ENCODE assay signal across 1 cellular context in the genomic region with DNA sequence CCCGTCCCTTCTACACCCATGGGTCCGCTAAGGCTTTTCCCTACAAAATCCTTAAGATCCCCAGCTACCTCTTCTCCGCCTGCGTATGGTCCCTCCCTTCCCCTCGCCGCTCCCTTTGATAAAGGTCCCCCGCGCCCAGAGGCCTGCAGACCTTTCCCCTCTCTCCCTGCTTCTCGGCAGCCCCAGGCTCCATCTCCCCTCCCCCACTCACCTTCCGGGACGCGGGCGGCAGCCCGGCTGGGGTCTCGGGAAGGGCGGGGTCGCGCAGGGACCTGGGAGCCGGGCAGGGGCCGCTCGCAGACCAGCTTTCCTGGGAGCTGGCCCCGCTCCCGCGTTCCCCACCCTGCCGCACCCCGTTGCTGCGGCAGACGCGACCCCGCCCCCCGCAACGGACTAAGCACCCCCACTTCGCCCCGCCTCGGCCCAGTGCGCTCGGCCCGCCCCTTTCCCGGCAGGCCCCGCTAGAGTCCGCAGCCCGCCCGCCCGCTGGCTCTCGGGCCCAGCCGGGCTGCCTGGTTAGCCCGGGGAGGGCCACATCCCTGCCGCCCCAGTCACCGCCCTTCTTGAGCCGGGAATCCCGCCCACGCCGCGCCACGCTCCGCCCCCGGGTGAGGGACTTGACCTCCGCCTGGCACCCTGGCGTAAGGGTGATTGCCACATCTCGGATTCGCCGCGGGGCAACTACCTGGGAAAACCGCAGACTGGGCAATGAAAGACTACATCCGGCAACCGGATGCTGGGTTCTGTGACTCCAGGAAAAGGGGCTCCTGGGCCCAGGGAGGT.
TF ChIP-seq lines count a peak whose summit lies in the region.

A gene with protein sequence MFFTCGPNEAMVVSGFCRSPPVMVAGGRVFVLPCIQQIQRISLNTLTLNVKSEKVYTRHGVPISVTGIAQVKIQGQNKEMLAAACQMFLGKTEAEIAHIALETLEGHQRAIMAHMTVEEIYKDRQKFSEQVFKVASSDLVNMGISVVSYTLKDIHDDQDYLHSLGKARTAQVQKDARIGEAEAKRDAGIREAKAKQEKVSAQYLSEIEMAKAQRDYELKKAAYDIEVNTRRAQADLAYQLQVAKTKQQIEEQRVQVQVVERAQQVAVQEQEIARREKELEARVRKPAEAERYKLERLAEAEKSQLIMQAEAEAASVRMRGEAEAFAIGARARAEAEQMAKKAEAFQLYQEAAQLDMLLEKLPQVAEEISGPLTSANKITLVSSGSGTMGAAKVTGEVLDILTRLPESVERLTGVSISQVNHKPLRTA (minus strand): TSS at position 372 of the 783 bp plus-strand sequence. CDS start 498 bp downstream, outside the sequence.

TF ChIP-seq in HepG2, 621 proteins besides CTCF, POLR2A, EP300 and RAD21 (continued from another document and continues in another):
- peak; percentile 29 for TF ChIP-seq THRA (CRISPR knock-in tag; IDR thresholded peaks at IDR 0.05; ENCODE audit: borderline replicate concordance)
- TF ChIP-seq PPARG (CRISPR knock-in tag; conservative IDR thresholded peaks at IDR 0.05) = no peak
- peak; percentile 99 for TF ChIP-seq CBFB (CRISPR knock-in tag; IDR thresholded peaks at IDR 0.05)
- peak; percentile 81; the same call in 1 of the 2 replicates for TF ChIP-seq LRRFIP1 (CRISPR knock-in tag; conservative IDR thresholded peaks at IDR 0.05)
- TF ChIP-seq PTBP1 (IDR thresholded peaks at IDR 0.05; ENCODE audit: low read depth, low read length, poor library complexity, severe bottlenecking) = peak; percentile 99
- TF ChIP-seq NRL (CRISPR knock-in tag; IDR thresholded peaks at IDR 0.05; ENCODE audit: borderline replicate concordance) = no peak; the same call in none of the 2 replicates
- TF ChIP-seq MEF2D (CRISPR knock-in tag; IDR thresholded peaks at IDR 0.05) = peak; percentile 75
- TF ChIP-seq SIN3A (IDR thresholded peaks at IDR 0.05; ENCODE audit: borderline replicate concordance, low read depth, low read length) = no peak; the same call in 1 of the 2 replicates
- TF ChIP-seq ZNF430 (CRISPR knock-in tag; IDR thresholded peaks at IDR 0.05) = peak; percentile 85
- TF ChIP-seq ZNF225 (CRISPR knock-in tag; IDR thresholded peaks at IDR 0.05) = peak; percentile 49; the same call in 1 of the 2 replicates
- TF ChIP-seq ELF1 (CRISPR knock-in tag; IDR thresholded peaks at IDR 0.05) = peak; percentile 62
- TF ChIP-seq ZNF138 (CRISPR knock-in tag; IDR thresholded peaks at IDR 0.05; ENCODE audit: low read depth) = no peak
- TF ChIP-seq MEIS1 (CRISPR knock-in tag; IDR thresholded peaks at IDR 0.05; ENCODE audit: borderline replicate concordance) = peak; percentile 33; the same call in 1 of the 2 replicates
- peak; percentile 60 for TF ChIP-seq NFKB2 (CRISPR knock-in tag; IDR thresholded peaks at IDR 0.05; ENCODE audit: borderline replicate concordance)
- TF ChIP-seq TBL1XR1 (IDR thresholded peaks at IDR 0.05; ENCODE audit: borderline replicate concordance, low read length, partially characterized antibody) = peak; percentile 90
- peak; percentile 96 for TF ChIP-seq ZBTB38 (CRISPR knock-in tag; IDR thresholded peaks at IDR 0.05)
- peak; percentile 46 for TF ChIP-seq ZNF652 (CRISPR knock-in tag; IDR thresholded peaks at IDR 0.05; ENCODE audit: borderline replicate concordance, low read depth)
- TF ChIP-seq, protein P1, sequence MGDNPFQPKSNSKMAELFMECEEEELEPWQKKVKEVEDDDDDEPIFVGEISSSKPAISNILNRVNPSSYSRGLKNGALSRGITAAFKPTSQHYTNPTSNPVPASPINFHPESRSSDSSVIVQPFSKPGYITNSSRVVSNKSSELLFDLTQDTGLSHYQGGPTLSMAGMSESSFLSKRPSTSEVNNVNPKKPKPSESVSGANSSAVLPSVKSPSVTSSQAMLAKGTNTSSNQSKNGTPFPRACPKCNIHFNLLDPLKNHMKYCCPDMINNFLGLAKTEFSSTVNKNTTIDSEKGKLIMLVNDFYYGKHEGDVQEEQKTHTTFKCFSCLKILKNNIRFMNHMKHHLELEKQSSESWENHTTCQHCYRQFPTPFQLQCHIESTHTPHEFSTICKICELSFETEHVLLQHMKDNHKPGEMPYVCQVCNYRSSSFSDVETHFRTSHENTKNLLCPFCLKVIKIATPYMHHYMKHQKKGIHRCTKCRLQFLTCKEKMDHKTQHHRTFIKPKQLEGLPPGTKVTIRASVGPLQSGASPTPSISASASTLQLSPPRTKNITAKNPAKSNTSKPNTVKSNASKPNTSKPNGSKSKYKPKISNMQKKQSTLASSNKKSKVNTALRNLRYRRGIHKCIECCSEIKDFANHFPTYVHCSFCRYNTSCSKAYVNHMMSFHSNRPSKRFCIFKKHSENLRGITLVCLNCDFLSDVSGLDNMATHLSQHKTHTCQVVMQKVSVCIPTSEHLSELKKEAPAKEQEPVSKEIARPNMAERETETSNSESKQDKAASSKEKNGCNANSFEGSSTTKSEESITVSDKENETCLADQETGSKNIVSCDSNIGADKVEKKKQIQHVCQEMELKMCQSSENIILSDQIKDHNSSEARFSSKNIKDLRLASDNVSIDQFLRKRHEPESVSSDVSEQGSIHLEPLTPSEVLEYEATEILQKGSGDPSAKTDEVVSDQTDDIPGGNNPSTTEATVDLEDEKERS (CRISPR knock-in tag; IDR thresholded peaks at IDR 0.05) = peak; percentile 84; the same call in 1 of the 2 replicates
- TF ChIP-seq ZNF563 (CRISPR knock-in tag; IDR thresholded peaks at IDR 0.05) = peak; percentile 94
- no peak; the same call in none of the 2 replicates for TF ChIP-seq ZNF317 (CRISPR knock-in tag; IDR thresholded peaks at IDR 0.05)
- TF ChIP-seq SNAPC5 (CRISPR knock-in tag; IDR thresholded peaks at IDR 0.05; ENCODE audit: borderline replicate concordance) = peak; percentile 66; the same call in 1 of the 2 replicates
- TF ChIP-seq, protein P2, sequence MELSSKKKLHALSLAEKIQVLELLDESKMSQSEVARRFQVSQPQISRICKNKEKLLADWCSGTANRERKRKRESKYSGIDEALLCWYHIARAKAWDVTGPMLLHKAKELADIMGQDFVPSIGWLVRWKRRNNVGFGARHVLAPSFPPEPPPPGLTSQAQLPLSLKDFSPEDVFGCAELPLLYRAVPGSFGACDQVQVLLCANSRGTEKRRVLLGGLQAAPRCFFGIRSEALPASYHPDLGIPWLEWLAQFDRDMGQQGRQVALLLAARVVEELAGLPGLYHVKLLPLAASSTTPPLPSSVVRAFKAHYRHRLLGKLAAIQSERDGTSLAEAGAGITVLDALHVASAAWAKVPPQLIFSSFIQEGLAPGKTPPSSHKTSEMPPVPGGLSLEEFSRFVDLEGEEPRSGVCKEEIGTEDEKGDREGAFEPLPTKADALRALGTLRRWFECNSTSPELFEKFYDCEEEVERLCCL (CRISPR knock-in tag; IDR thresholded peaks at IDR 0.05; ENCODE audit: borderline replicate concordance) = 0 out of 2 replicates have a peak, but pooled peaks have one; percentile 77
- TF ChIP-seq KMT2B (CRISPR knock-in tag; IDR thresholded peaks at IDR 0.05) = peak; percentile 53; the same call in 1 of the 2 replicates
- peak; percentile 84 for TF ChIP-seq CCAR2 (optimal IDR thresholded peaks at IDR 0.05; ENCODE audit: low read depth, low read length)
- peak; percentile 100 for TF ChIP-seq AGO1 (IDR thresholded peaks at IDR 0.05; ENCODE audit: low read depth, low read length, poor library complexity, severe bottlenecking)
- TF ChIP-seq ZNF34 (CRISPR knock-in tag; IDR thresholded peaks at IDR 0.05; ENCODE audit: borderline replicate concordance) = peak; percentile 50; the same call in 1 of the 2 replicates
- TF ChIP-seq SMAD1 (CRISPR knock-in tag; IDR thresholded peaks at IDR 0.05; ENCODE audit: borderline replicate concordance, low read depth) = peak; percentile 98
- no peak for TF ChIP-seq MLLT10 (CRISPR knock-in tag; IDR thresholded peaks at IDR 0.05)
- peak; percentile 90 for TF ChIP-seq HNRNPLL (IDR thresholded peaks at IDR 0.05; ENCODE audit: low read depth, low read length, poor library complexity, severe bottlenecking)
- peak; percentile 7; the same call in 1 of the 2 replicates for TF ChIP-seq ZNF136 (CRISPR knock-in tag; IDR thresholded peaks at IDR 0.05; ENCODE audit: low read depth)
- no peak for TF ChIP-seq CEBPZ (IDR thresholded peaks at IDR 0.05; ENCODE audit: low read length)
- peak; percentile 71; the same call in 1 of the 2 replicates for TF ChIP-seq KDM5A (IDR thresholded peaks at IDR 0.05; ENCODE audit: borderline replicate concordance, low read length)
- 0 out of 2 replicates have a peak, but pooled peaks have one; percentile 7 for TF ChIP-seq ZNF777 (CRISPR knock-in tag; IDR thresholded peaks at IDR 0.05)
- TF ChIP-seq ZNF501 (CRISPR knock-in tag; IDR thresholded peaks at IDR 0.05) = peak; percentile 98
- no peak for TF ChIP-seq FOXA1 (IDR thresholded peaks at IDR 0.05)
- peak; percentile 57; the same call in 1 of the 2 replicates for TF ChIP-seq FOXA1 (CRISPR knock-in tag; IDR thresholded peaks at IDR 0.05)
- peak; percentile 85 for TF ChIP-seq FOSL2 (CRISPR knock-in tag; IDR thresholded peaks at IDR 0.05)
- no peak for TF ChIP-seq ATRX (CRISPR knock-in tag; IDR thresholded peaks at IDR 0.05; ENCODE audit: borderline replicate concordance)
- no peak for TF ChIP-seq PRDM4 (CRISPR knock-in tag; IDR thresholded peaks at IDR 0.05; ENCODE audit: borderline replicate concordance)
- peak; percentile 84 for TF ChIP-seq MAZ (IDR thresholded peaks at IDR 0.05; ENCODE audit: borderline replicate concordance, low read depth, low read length)
- peak; percentile 97 for TF ChIP-seq MAZ (CRISPR knock-in tag; IDR thresholded peaks at IDR 0.05; ENCODE audit: low read depth)
